8 cellular contexts compared by ENCODE assay signal in the genomic region with DNA sequence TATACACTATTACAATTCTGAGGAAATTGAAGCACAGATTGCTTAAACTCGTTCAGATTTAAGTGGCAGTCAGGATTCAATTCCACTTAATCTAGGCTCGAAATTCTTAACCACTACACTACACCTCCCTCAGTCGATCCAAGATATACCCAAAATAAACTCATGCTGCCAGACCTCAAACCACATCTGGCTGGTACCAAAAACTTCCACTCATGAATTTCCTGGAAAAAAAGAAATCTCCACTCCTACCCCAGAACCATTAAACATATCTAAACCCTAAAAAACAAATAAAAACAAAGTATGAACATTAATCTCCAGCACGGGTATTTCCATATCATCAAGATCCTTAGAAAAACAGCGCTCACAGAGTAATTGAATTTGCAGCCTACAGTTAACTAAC. TPM values are rescaled to one million over a fixed set of nuclear protein-coding genes. Genes with fewer than 3 reads are reported as not detected.
A peak's percentile ranks its signal among the peaks of the same experiment; 100 is the strongest.
DNase-seq lines count a peak whose midpoint lies in the region; ATAC-seq, FAIRE-seq and TF ChIP-seq lines count a peak whose summit lies in the region.

No MANE protein-coding gene starts in this region.

- FAIRE-seq in bronchial epithelial cell (lab: Jason Lieb, UNC) = no peak

- no peaks in the 10 kb centered on the region for H3K36me3 ChIP-seq in BE2C
- no peaks in the 10 kb centered on the region for H3K36me3 ChIP-seq in bronchial epithelial cell (ENCODE audit: control insufficient read depth, insufficient read depth, low read length)

- H3K4me1 Mint-ChIP-seq in naive B cell = peaks cover 23 to 35% (median 32%) of the 10 kb centered on the region in 3 donors

- no peak for TF ChIP-seq CTCF in BE2C (IDR thresholded peaks at IDR 0.05; ENCODE audit: low read depth, low read length)
- TF ChIP-seq CTCF in bronchial epithelial cell (IDR thresholded peaks at IDR 0.05; ENCODE audit: insufficient read depth, low read length, severe bottlenecking) = no peak

- H3K9me3 Mint-ChIP-seq in naive B cell = peaks cover 0 to 1% (median 0%) of the 10 kb centered on the region in 7 donors

- H3K9me3 ChIP-seq in BE2C = no peaks in the 10 kb centered on the region

- peak overlapping the region; percentile 81 to 99 (median 96) for H3K4me3 Mint-ChIP-seq in naive B cell

- no peaks in the 10 kb centered on the region for H3K27me3 ChIP-seq in BE2C
- no peaks in the 10 kb centered on the region for H3K27me3 ChIP-seq in bronchial epithelial cell (ENCODE audit: control insufficient read depth, insufficient read depth, low read length)

- H3K27me3 Mint-ChIP-seq in naive B cell = no peaks in the 10 kb centered on the region

- H3K36me3 Mint-ChIP-seq in naive B cell = no peaks in the 10 kb centered on the region

- H3K27ac Mint-ChIP-seq in naive B cell = peak overlapping the region; percentile 95 to 100 (median 98)

- ATAC-seq in naive B cell (ENCODE audit: low read depth in 2 of 2) = no peak

- no peaks in the 10 kb centered on the region for H3K4me1 ChIP-seq in BE2C

- H3K4me3 ChIP-seq in BE2C (ENCODE audit: low read depth, low read length) = peak overlapping the region; percentile 87
- H3K4me3 ChIP-seq in Jurkat, Clone E6-1 (ENCODE audit: low read length) = peak overlapping the region; percentile 84
- H3K4me3 ChIP-seq in bronchial epithelial cell (ENCODE audit: low read depth, low read length) = peak overlapping the region; percentile 65

- DNase-seq in BE2C (no peak), bronchial epithelial cell (ENCODE audit: low read depth) (peak; percentile 1), naive B cell (no peak), NCI-H2171 treated with DMSO at 0.1 percent for 48 hours (lab: John Stamatoyannopoulos, UW) (no peak), SKM-1 (lab: John Stamatoyannopoulos, UW; ENCODE audit: unreplicated experiment) (no peak), NCI-H2029 treated with DMSO at 0.1 percent for 48 hours (lab: John Stamatoyannopoulos, UW) (no peak)
- DNase-seq in Jurkat, Clone E6-1 (ENCODE audit: low read depth, low spot score) = peak; percentile 24
- no peak for DNase-seq in stimulated activated CD4-positive, alpha-beta T cell treated with anti-CD3 and anti-CD28 coated beads, Interleukin-4, amount 100 ng/mL, for 24 hours

RNA-seq across cellular contexts. Expression of gene ZFP30, which starts 1.1 kb away (rescaled TPM):
- polyA plus RNA-seq in BE2C (2012; ENCODE audit: insufficient read depth, insufficient read length, low read depth) = 7.3 TPM
- 4.3 TPM for polyA plus RNA-seq in Jurkat, Clone E6-1 (2012; ENCODE audit: insufficient read depth, insufficient read length)
- 15.0 and 21.1 TPM in 2 replicates for total RNA-seq in bronchial epithelial cell
- 1 to 10 TPM in 5 of 6 donors, not detected in 1; 1.9 to 3.6 (median 2.6) TPM for polyA plus RNA-seq in naive B cell (ENCODE audit: low read depth in 6 of 6)

RNA-seq across cellular contexts. Expression of gene ZNF540, which starts 59.4 kb away (rescaled TPM):
- 1.9 TPM for polyA plus RNA-seq in BE2C (2012; ENCODE audit: insufficient read depth, insufficient read length, low read depth)
- 4.0 TPM for polyA plus RNA-seq in Jurkat, Clone E6-1 (2012; ENCODE audit: insufficient read depth, insufficient read length)
- total RNA-seq in bronchial epithelial cell = under 0.01 and 0.13 TPM in 2 replicates
- polyA plus RNA-seq in naive B cell (ENCODE audit: low read depth in 6 of 6) = 1 to 10 TPM; 3.5 to 9.5 (median 5.6) TPM

RNA-seq across cellular contexts. Expression of gene ZNF571, which starts 59.5 kb away (rescaled TPM):
- 2.9 TPM for polyA plus RNA-seq in BE2C (2012; ENCODE audit: insufficient read depth, insufficient read length, low read depth)
- polyA plus RNA-seq in Jurkat, Clone E6-1 (2012; ENCODE audit: insufficient read depth, insufficient read length) = 2.9 TPM
- 3.9 and 9.0 TPM in 2 replicates for total RNA-seq in bronchial epithelial cell
- polyA plus RNA-seq in naive B cell (ENCODE audit: low read depth in 6 of 6) = 10 to 100 TPM in 2 of 6 donors, 1 to 10 TPM in 4; 4.3 to 11.4 (median 8.7) TPM

Comparison
In these comparisons a context has a peak if more than half of its experiments do, and no peak if none do; other contexts are left out.
1. DNase-seq: peak in Jurkat, Clone E6-1 (single experiment) and bronchial epithelial cell (single experiment); none in BE2C (single experiment), naive B cell (single experiment), NCI-H2171 treated with DMSO at 0.1 percent for 48 hours (single experiment), SKM-1 (single experiment), NCI-H2029 treated with DMSO at 0.1 percent for 48 hours (single experiment) and stimulated activated CD4-positive, alpha-beta T cell treated with anti-CD3 and anti-CD28 coated beads, Interleukin-4, amount 100 ng/mL, for 24 hours (single experiment).
2. Peak in every context shown above with its lines, with median percentiles within 50 percentile points of each other: H3K4me3 ChIP-seq.